Comparison of ENCODE assay signal across 28 cellular contexts in the genomic region with DNA sequence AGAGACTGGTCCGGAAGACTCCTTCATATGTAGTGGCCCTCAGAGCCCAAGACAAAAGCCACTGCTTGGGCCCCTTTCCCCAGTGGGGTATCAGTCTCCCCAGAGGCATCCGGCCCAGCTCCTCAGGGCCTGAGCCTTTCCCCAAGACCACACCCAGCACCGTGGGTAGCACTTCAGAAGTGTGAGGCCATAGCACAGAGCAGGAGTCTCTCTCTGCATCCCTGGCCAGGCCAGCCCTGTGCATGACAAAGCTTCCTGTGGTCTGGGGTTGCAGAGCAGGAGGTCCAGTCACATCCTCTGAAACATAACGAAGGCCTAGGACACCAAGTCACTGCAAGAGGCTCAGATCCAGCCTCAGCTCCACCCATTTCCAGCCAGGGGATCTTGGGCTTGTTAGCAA. TPM values are rescaled to one million over a fixed set of nuclear protein-coding genes. Genes with fewer than 3 reads are reported as not detected.
"Had no signal": no experiment of that assay in that cellular context is flagged by ENCODE, and none has a peak within 500 bp of the region (broad histone marks: within the 10 kb centered on the region; RNA-seq: fewer than 3 reads in every experiment).

No MANE protein-coding gene starts in this region.

- H3K27ac Mint-ChIP-seq: mesothelial cell of epicardium; naive B cell; natural killer cell; stimulated activated naive B cell treated with anti-CD40 and anti-IgM and Interleukin-4, amounts not matched to agents 10 μg/mL and 1 μg/mL and 100 μg/mL, for 72 hours had no signal

- H3K4me3 ChIP-seq: hepatocyte, left ventricle myocardium inferior, lung, pancreas, prostate gland, sigmoid colon, spleen, stomach, testis, thyroid gland, transverse colon, upper lobe of left lung, vagina had no signal

- DNase-seq: islet precursor cell; left ventricle myocardium inferior; mesendoderm; naive B cell; natural killer cell; nucleus accumbens; retina; right cardiac atrium; sigmoid colon; small intestine; spleen; stimulated activated CD4-positive, alpha-beta T cell treated with anti-CD3 and anti-CD28 coated beads, Interleukin-1b, Interleukin-23, amount 100 ng/mL, for 48 hours; stimulated activated CD4-positive, alpha-beta T cell treated with anti-CD3 and anti-CD28 coated beads, Interleukin-2, amount 100 ng/mL, for 48 hours; stimulated activated CD4-positive, alpha-beta T cell treated with anti-CD3 and anti-CD28 coated beads, Interleukin-4, amount 100 ng/mL, for 4 hours; stimulated activated CD8-positive, alpha-beta memory T cell treated with anti-CD3 and anti-CD28 coated beads, Interleukin-4, amount 100 ng/mL, for 48 hours; stimulated activated naive B cell treated with anti-CD40 and anti-IgM and Interleukin-4, amounts not matched to agents 10 μg/mL and 1 μg/mL and 100 μg/mL, for 72 hours; stimulated activated naive CD8-positive, alpha-beta T cell treated with anti-CD3 and anti-CD28 coated beads, Interleukin-15, Interleukin-2, amounts not matched to agents 100 U/mL and 50 U/mL, for 24 hours; stomach; testis; thyroid gland; transverse colon; upper lobe of left lung had no signal

- H3K9me3 Mint-ChIP-seq: natural killer cell had no signal

- H3K36me3 ChIP-seq: left ventricle myocardium inferior, pancreas, prostate gland, sigmoid colon, spleen, stomach, thyroid gland, transverse colon, upper lobe of left lung, vagina had no signal

- H3K4me3 Mint-ChIP-seq: mesothelial cell of epicardium; naive B cell; natural killer cell; stimulated activated naive B cell treated with anti-CD40 and anti-IgM and Interleukin-4, amounts not matched to agents 10 μg/mL and 1 μg/mL and 100 μg/mL, for 72 hours had no signal

- ATAC-seq: pancreas; right cardiac atrium; stimulated activated naive B cell treated with anti-CD40 and anti-IgM and Interleukin-4, amounts not matched to agents 10 μg/mL and 1 μg/mL and 100 μg/mL, for 72 hours; stimulated activated naive CD8-positive, alpha-beta T cell treated with anti-CD3 and anti-CD28 coated beads, Interleukin-15, Interleukin-2, amounts not matched to agents 100 U/mL and 50 U/mL, for 24 hours had no signal

- H3K27me3 ChIP-seq: hepatocyte, pancreas, sigmoid colon, spleen, testis, thyroid gland, transverse colon, upper lobe of left lung, vagina had no signal

- H3K27ac ChIP-seq: hepatocyte, left ventricle myocardium inferior, pancreas, prostate gland, sigmoid colon, spleen, stomach, testis, thyroid gland, transverse colon, upper lobe of left lung, vagina had no signal

- H3K4me1 Mint-ChIP-seq: naive B cell; stimulated activated naive B cell treated with anti-CD40 and anti-IgM and Interleukin-4, amounts not matched to agents 10 μg/mL and 1 μg/mL and 100 μg/mL, for 72 hours had no signal

- H3K36me3 Mint-ChIP-seq: mesothelial cell of epicardium; natural killer cell; stimulated activated naive B cell treated with anti-CD40 and anti-IgM and Interleukin-4, amounts not matched to agents 10 μg/mL and 1 μg/mL and 100 μg/mL, for 72 hours had no signal

- H3K27me3 Mint-ChIP-seq: stimulated activated naive B cell treated with anti-CD40 and anti-IgM and Interleukin-4, amounts not matched to agents 10 μg/mL and 1 μg/mL and 100 μg/mL, for 72 hours had no signal

RNA-seq across cellular contexts. Expression of a gene that starts 56.8 kb away (rescaled TPM):
- total RNA-seq: natural killer cell had no signal
